ENCODE assay signal across 29 cellular contexts in genomic region chr20:22962567-22963439, GRCh38.
DNase-seq lines count a peak whose midpoint lies in the region; ATAC-seq, FAIRE-seq and TF ChIP-seq lines count a peak whose summit lies in the region.
"Had no signal": no experiment of that assay in that cellular context is flagged by ENCODE, and none has a peak within 500 bp of the region (broad histone marks: within the 10 kb centered on the region; RNA-seq: fewer than 3 reads in every experiment).

No MANE protein-coding gene starts in this region.

- intact Hi-C loops in tibial artery (cut with DNase I; ENCODE audit: low total_unique reads), result loop anchor here (10.0 kb wide), 1 partner anchor 508 kb away; no protein-coding TSS in a partner anchor

- H3K4me3 Mint-ChIP-seq in stimulated activated effector memory CD8-positive, alpha-beta T cell treated with anti-CD3 and anti-CD28 coated beads, Interleukin-12 subunit alpha, Interleukin-12 subunit beta, amount 100 ng/mL, for 72 hours, result no peak overlapping the region
- H3K4me3 Mint-ChIP-seq: activated CD8-positive, alpha-beta T cell treated with anti-CD3 and anti-CD28 coated beads for 36 hours; neural crest cell had no signal

- H3K36me3 Mint-ChIP-seq in stimulated activated effector memory CD8-positive, alpha-beta T cell treated with anti-CD3 and anti-CD28 coated beads, Interleukin-12 subunit alpha, Interleukin-12 subunit beta, amount 100 ng/mL, for 72 hours, result no peaks in the 10 kb centered on the region

- H3K4me1 Mint-ChIP-seq in stimulated activated effector memory CD8-positive, alpha-beta T cell treated with anti-CD3 and anti-CD28 coated beads, Interleukin-12 subunit alpha, Interleukin-12 subunit beta, amount 100 ng/mL, for 72 hours, result no peaks in the 10 kb centered on the region
- H3K4me1 Mint-ChIP-seq: neural crest cell had no signal

- H3K4me1 ChIP-seq in tibial artery, result no peaks in the 10 kb centered on the region
- H3K4me1 ChIP-seq: ascending aorta, heart right ventricle, right lobe of liver, testis, uterus had no signal

- H3K4me3 ChIP-seq in epithelial cell of esophagus (ENCODE audit: low read length) (no peak overlapping the region), tibial artery (no peak overlapping the region)
- H3K4me3 ChIP-seq: ascending aorta, GM23248, heart right ventricle, right lobe of liver, testis, uterus had no signal

- no peak overlapping the region for H3K27ac Mint-ChIP-seq in stimulated activated effector memory CD8-positive, alpha-beta T cell treated with anti-CD3 and anti-CD28 coated beads, Interleukin-12 subunit alpha, Interleukin-12 subunit beta, amount 100 ng/mL, for 72 hours
- H3K27ac Mint-ChIP-seq: activated CD8-positive, alpha-beta T cell treated with anti-CD3 and anti-CD28 coated beads for 36 hours; activated naive CD4-positive, alpha-beta T cell treated with anti-CD3 and anti-CD28 coated beads, Interleukin-2, amount 50 U/mL, for 72 hours had no signal

- H3K36me3 ChIP-seq in tibial artery, result no peaks in the 10 kb centered on the region
- H3K36me3 ChIP-seq: ascending aorta, heart right ventricle, right lobe of liver, uterus had no signal

- H3K9me3 Mint-ChIP-seq in stimulated activated effector memory CD8-positive, alpha-beta T cell treated with anti-CD3 and anti-CD28 coated beads, Interleukin-12 subunit alpha, Interleukin-12 subunit beta, amount 100 ng/mL, for 72 hours, result no peaks in the 10 kb centered on the region
- H3K9me3 Mint-ChIP-seq: activated CD8-positive, alpha-beta T cell treated with anti-CD3 and anti-CD28 coated beads for 36 hours; neural crest cell had no signal

- DNase-seq in HPDE6-E6E7 (ENCODE audit: extremely low spot score) (peak; percentile 40), RCC 7860 (ENCODE audit: low spot score) (peak; percentile 9), epithelial cell of esophagus (ENCODE audit: low read depth) (peak; percentile 77), renal cortical epithelial cell (ENCODE audit: low read depth) (peak; percentile 62), tibial artery (no peak)
- no peak for DNase-seq in stimulated activated effector memory CD8-positive, alpha-beta T cell treated with anti-CD3 and anti-CD28 coated beads, Interleukin-12 subunit alpha, Interleukin-12 subunit beta, amount 100 ng/mL, for 72 hours (ENCODE audit: low spot score in 2 of 2)
- DNase-seq: activated CD8-positive, alpha-beta T cell treated with anti-CD3 and anti-CD28 coated beads for 36 hours; GM23248; heart right ventricle; Kasumi-1; left cardiac atrium; mesenchymal stem cell; NCI-H1092 treated with DMSO at 0.1 percent for 48 hours; NCI-H2029; NCI-H526 treated with DMSO at 0.1 percent for 48 hours; right lobe of liver; RPMI8226; stimulated activated CD4-positive, alpha-beta T cell treated with anti-CD3 and anti-CD28 coated beads, Interleukin-4, amount 100 ng/mL, for 4 hours; stimulated activated naive CD4-positive, alpha-beta T cell; testis; uterus had no signal

- FAIRE-seq in RCC 7860 (lab: Jason Lieb, UNC), result peak; percentile 29
- FAIRE-seq: D721Med had no signal

- TF ChIP-seq CTCF in epithelial cell of esophagus (IDR thresholded peaks at IDR 0.05; ENCODE audit: insufficient read depth, low read depth, low read length, missing control alignments), result no peak
- TF ChIP-seq CTCF in tibial artery (IDR thresholded peaks at IDR 0.05), result no peak

- ATAC-seq in HG02678 (IDR thresholded peaks at IDR 0.05; ENCODE audit: unreplicated experiment) (no peak), GM19035 (IDR thresholded peaks at IDR 0.05; ENCODE audit: unreplicated experiment) (no peak)
- no peak for ATAC-seq in stimulated activated effector memory CD8-positive, alpha-beta T cell treated with anti-CD3 and anti-CD28 coated beads, Interleukin-12 subunit alpha, Interleukin-12 subunit beta, amount 100 ng/mL, for 72 hours
- ATAC-seq: activated CD8-positive, alpha-beta T cell treated with anti-CD3 and anti-CD28 coated beads for 36 hours; activated naive CD4-positive, alpha-beta T cell treated with anti-CD3 and anti-CD28 coated beads, Interleukin-2, amount 50 U/mL, for 72 hours; heart right ventricle; left cardiac atrium; right lobe of liver; SK-N-SH treated with all-trans-retinoic acid at 6 μM for 48 hours had no signal

- H3K9me3 ChIP-seq in tibial artery, result no peaks in the 10 kb centered on the region
- H3K9me3 ChIP-seq: ascending aorta, right lobe of liver, testis, uterus had no signal

- peaks cover 0 to 12% of the 10 kb centered on the region in 2 donors for H3K27me3 ChIP-seq in tibial artery
- H3K27me3 ChIP-seq: ascending aorta, right lobe of liver, testis, uterus had no signal

- no peak overlapping the region for H3K27ac ChIP-seq in tibial artery
- H3K27ac ChIP-seq: ascending aorta, GM23248, heart right ventricle, HL-60, right lobe of liver, testis, uterus had no signal

Comparison
In these comparisons a context has a peak if more than half of its experiments do, and no peak if none do; other contexts are left out.
1. DNase-seq: peak in HPDE6-E6E7 (single experiment), RCC 7860 (single experiment), epithelial cell of esophagus (single experiment) and renal cortical epithelial cell (single experiment); none in tibial artery (0 of 2) and stimulated activated effector memory CD8-positive, alpha-beta T cell treated with anti-CD3 and anti-CD28 coated beads, Interleukin-12 subunit alpha, Interleukin-12 subunit beta, amount 100 ng/mL, for 72 hours (0 of 2).